Comparison of ENCODE assay signal across 7 cellular contexts in the genomic region with DNA sequence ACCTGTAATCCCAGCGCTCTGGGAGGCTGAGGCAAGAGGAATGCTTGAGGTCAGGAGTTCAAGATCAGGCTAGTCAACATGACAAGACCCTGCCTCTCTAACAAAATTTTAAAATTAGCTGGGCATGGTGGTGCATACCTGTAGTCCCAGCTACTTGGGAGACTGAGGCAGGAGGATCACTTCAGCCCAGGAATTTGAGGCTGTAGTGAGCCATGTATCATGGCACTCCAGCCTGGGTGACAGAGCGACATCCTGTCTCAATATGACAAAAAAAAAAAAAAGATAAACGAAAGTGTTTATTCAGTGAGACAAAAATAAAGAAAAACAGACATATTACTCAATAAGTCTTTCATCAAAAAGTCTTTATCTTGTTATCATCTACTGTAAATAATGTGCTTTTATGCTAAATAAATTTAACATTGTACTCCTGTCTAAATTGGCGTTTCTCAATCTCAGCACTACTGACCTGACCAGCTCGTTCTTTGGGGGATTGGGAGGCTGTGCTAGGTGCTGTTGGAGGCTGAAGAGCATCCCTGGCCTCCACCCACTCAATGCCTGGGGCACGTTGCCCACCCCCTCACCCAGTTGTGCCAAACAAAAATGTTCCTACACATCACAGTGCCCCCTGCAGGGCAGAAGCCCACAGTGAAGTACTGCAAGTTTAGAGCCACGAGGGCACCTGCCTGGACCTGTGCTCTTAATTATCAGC. TPM values are rescaled to one million over a fixed set of nuclear protein-coding genes. Genes with fewer than 3 reads are reported as not detected.
DNase-seq lines count a peak whose midpoint lies in the region; ATAC-seq and TF ChIP-seq lines count a peak whose summit lies in the region.

No MANE protein-coding gene starts in this region.

- H3K4me1 Mint-ChIP-seq in effector memory CD8-positive, alpha-beta T cell (ENCODE audit: low read depth in 2 of 2), result peaks cover 0 to 2% of the 10 kb centered on the region in 2 donors

- 74% methylated on average over 7 of the region's 7 CpGs for WGBS in liver

- no peak overlapping the region for H3K27ac Mint-ChIP-seq in effector memory CD8-positive, alpha-beta T cell

- no peak overlapping the region for H3K4me3 Mint-ChIP-seq in effector memory CD8-positive, alpha-beta T cell

- no peaks in the 10 kb centered on the region for H3K27me3 ChIP-seq in liver (ENCODE audit: control insufficient read depth in 4 of 4, insufficient read depth in 4 of 4, low read length in 3 of 4)

- no peak overlapping the region for H3K4me3 ChIP-seq in liver (ENCODE audit: low read depth in 1 of 3, low read length in 3 of 3)

- POLR2A ChIA-PET in HEK293T (lab: Yijun Ruan, JAX), result no interaction called here

- peaks cover 50% of the 10 kb centered on the region for H3K36me3 Mint-ChIP-seq in effector memory CD8-positive, alpha-beta T cell (ENCODE audit: insufficient read depth)

- H3K9me3 ChIP-seq in liver (ENCODE audit: control insufficient read depth in 4 of 4, low read length in 3 of 4), result no peaks in the 10 kb centered on the region

- no peak overlapping the region for H3K27ac ChIP-seq in liver (ENCODE audit: low read depth in 1 of 2, low read length in 2 of 2)

- H3K9me3 Mint-ChIP-seq in effector memory CD8-positive, alpha-beta T cell, result no peaks in the 10 kb centered on the region

- CTCF ChIA-PET in HEK293T (lab: Yijun Ruan, JAX), result interaction anchor here (0.7 to 1.8 kb wide), 7 partner anchors 9 to 152 kb away, joined by 3 to 5 read pairs (median 3); no protein-coding TSS in a partner anchor

- peak; percentile 12 for TF ChIP-seq CTCF in liver (IDR thresholded peaks at IDR 0.05; ENCODE audit: low read depth, low read length, missing input control)

- ATAC-seq in effector memory CD8-positive, alpha-beta T cell (replicated peaks), result no peak

- H3K4me1 ChIP-seq in liver (ENCODE audit: control insufficient read depth in 4 of 4, insufficient read depth in 4 of 4, low read length in 3 of 4), result peaks cover 0 to 5% (median 2%) of the 10 kb centered on the region in 4 donors

- no peak overlapping the region for H3K9ac ChIP-seq in liver (ENCODE audit: low read depth in 1 of 2, low read length in 2 of 2)

- TF ChIP-seq RAD21 in liver (IDR thresholded peaks at IDR 0.05), result peak; percentile 4 to 39

- DNase-seq in ELF-1 (ENCODE audit: low read depth, low spot score), result peak; percentile 41
- DNase-seq in HEK293T (ENCODE audit: extremely low spot score), result peak; percentile 64
- peak; percentile 28 to 38 for DNase-seq in activated CD4-positive, alpha-beta T cell treated with anti-CD3 and anti-CD28 coated beads, Interleukin-2, amount 50 U/mL, for 48 hours
- no peak for DNase-seq in islet precursor cell
- DNase-seq in effector memory CD8-positive, alpha-beta T cell, result no peak
- DNase-seq in GM03348 (ENCODE audit: low spot score), result no peak

- H3K36me3 ChIP-seq in liver (ENCODE audit: control insufficient read depth in 4 of 4, insufficient read depth in 3 of 4, low read depth in 1 of 4, low read length in 3 of 4), result peaks cover 1 to 13% (median 3%) of the 10 kb centered on the region in 4 donors

- H3K27me3 Mint-ChIP-seq in effector memory CD8-positive, alpha-beta T cell, result no peaks in the 10 kb centered on the region

TF ChIP-seq in HEK293T, 16 proteins besides CTCF, POLR2A, EP300 and RAD21:
- TF ChIP-seq SUZ12 (IDR thresholded peaks at IDR 0.05), result no peak
- TF ChIP-seq HDGF (IDR thresholded peaks at IDR 0.05; ENCODE audit: borderline replicate concordance), result no peak
- TF ChIP-seq LEF1 (IDR thresholded peaks at IDR 0.05; ENCODE audit: borderline replicate concordance), result no peak
- no peak for TF ChIP-seq FOXM1 (IDR thresholded peaks at IDR 0.05; ENCODE audit: borderline replicate concordance)
- TF ChIP-seq NFRKB (IDR thresholded peaks at IDR 0.05), result no peak
- no peak for TF ChIP-seq BHLHE40 (IDR thresholded peaks at IDR 0.05; ENCODE audit: borderline replicate concordance)
- no peak for TF ChIP-seq ELF4 (IDR thresholded peaks at IDR 0.05)
- no peak for TF ChIP-seq ARNT (IDR thresholded peaks at IDR 0.05)
- no peak for TF ChIP-seq ZNF384 (IDR thresholded peaks at IDR 0.05)
- no peak for TF ChIP-seq FOXK2 (IDR thresholded peaks at IDR 0.05)
- no peak for TF ChIP-seq SP1 (IDR thresholded peaks at IDR 0.05)
- no peak for TF ChIP-seq FOXA1 (IDR thresholded peaks at IDR 0.05)
- TF ChIP-seq CTBP1 (IDR thresholded peaks at IDR 0.05; ENCODE audit: borderline replicate concordance), result no peak
- TF ChIP-seq L3MBTL2 (conservative IDR thresholded peaks at IDR 0.05), result no peak
- TF ChIP-seq PKNOX1 (IDR thresholded peaks at IDR 0.05), result no peak
- no peak for TF ChIP-seq TARDBP (IDR thresholded peaks at IDR 0.05)

TF ChIP-seq in liver, 16 proteins besides CTCF, POLR2A, EP300 and RAD21:
- no peak for TF ChIP-seq HNF4G (IDR thresholded peaks at IDR 0.05)
- no peak for TF ChIP-seq HNF4A (conservative IDR thresholded peaks at IDR 0.05)
- TF ChIP-seq, protein P1, sequence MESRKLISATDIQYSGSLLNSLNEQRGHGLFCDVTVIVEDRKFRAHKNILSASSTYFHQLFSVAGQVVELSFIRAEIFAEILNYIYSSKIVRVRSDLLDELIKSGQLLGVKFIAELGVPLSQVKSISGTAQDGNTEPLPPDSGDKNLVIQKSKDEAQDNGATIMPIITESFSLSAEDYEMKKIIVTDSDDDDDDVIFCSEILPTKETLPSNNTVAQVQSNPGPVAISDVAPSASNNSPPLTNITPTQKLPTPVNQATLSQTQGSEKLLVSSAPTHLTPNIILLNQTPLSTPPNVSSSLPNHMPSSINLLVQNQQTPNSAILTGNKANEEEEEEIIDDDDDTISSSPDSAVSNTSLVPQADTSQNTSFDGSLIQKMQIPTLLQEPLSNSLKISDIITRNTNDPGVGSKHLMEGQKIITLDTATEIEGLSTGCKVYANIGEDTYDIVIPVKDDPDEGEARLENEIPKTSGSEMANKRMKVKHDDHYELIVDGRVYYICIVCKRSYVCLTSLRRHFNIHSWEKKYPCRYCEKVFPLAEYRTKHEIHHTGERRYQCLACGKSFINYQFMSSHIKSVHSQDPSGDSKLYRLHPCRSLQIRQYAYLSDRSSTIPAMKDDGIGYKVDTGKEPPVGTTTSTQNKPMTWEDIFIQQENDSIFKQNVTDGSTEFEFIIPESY (IDR thresholded peaks at IDR 0.05), result no peak
- TF ChIP-seq, protein P2, sequence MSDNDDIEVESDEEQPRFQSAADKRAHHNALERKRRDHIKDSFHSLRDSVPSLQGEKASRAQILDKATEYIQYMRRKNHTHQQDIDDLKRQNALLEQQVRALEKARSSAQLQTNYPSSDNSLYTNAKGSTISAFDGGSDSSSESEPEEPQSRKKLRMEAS (IDR thresholded peaks at IDR 0.05), result no peak
- no peak for TF ChIP-seq GABPA (IDR thresholded peaks at IDR 0.05 in 1 of 2, conservative IDR thresholded peaks at IDR 0.05 in 1 of 2)
- no peak for TF ChIP-seq JUND (IDR thresholded peaks at IDR 0.05)
- no peak for TF ChIP-seq EGR1 (IDR thresholded peaks at IDR 0.05; ENCODE audit: low read depth in 2 of 2)

RNA-seq across cellular contexts. Expression of gene NCAPG2, which starts 57.7 kb away (rescaled TPM):
- 10 to 100 TPM in 1 of 2 donors, 1 to 10 TPM in 1; 4.6 to 37.4 TPM for total RNA-seq in liver
- polyA plus RNA-seq in liver, result 1 to 10 TPM in 1 of 2 donors, under 1 TPM in 1; 0.89 to 2.7 TPM

RNA-seq across cellular contexts. Expression of gene PTPRN2, which starts 59.3 kb away (rescaled TPM):
- 1 to 10 TPM in 1 of 2 donors, under 1 TPM in 1; 0.75 to 1.9 TPM for total RNA-seq in liver
- 1 to 10 TPM in 1 of 2 donors, under 1 TPM in 1; 0.96 to 1.2 TPM for polyA plus RNA-seq in liver

Comparison
In these comparisons a context has a peak if more than half of its experiments do, and no peak if none do; other contexts are left out.
1. DNase-seq: peak in ELF-1 (single experiment), HEK293T (single experiment) and activated CD4-positive, alpha-beta T cell treated with anti-CD3 and anti-CD28 coated beads, Interleukin-2, amount 50 U/mL, for 48 hours (2 of 2); none in islet precursor cell (single experiment), effector memory CD8-positive, alpha-beta T cell (0 of 3) and GM03348 (single experiment).